1 cellular context compared by ENCODE assay signal in genomic region chr17:57995076-57995956, GRCh38.
TF ChIP-seq lines count a peak whose summit lies in the region.

No MANE protein-coding gene starts in this region.

TF ChIP-seq in H1, 55 proteins besides CTCF, POLR2A, EP300 and RAD21:
- TF ChIP-seq BCL11A (IDR thresholded peaks at IDR 0.05; ENCODE audit: low read depth in 2 of 2, low read length in 2 of 2) (no peak), POLR2AphosphoS5 (IDR thresholded peaks at IDR 0.05; ENCODE audit: low read depth, low read length) (peak; percentile 82), GABPA (IDR thresholded peaks at IDR 0.05; ENCODE audit: borderline replicate concordance, insufficient read depth, low read length) (no peak)
